Comparison of ENCODE assay signal across 8 cellular contexts in the genomic region with DNA sequence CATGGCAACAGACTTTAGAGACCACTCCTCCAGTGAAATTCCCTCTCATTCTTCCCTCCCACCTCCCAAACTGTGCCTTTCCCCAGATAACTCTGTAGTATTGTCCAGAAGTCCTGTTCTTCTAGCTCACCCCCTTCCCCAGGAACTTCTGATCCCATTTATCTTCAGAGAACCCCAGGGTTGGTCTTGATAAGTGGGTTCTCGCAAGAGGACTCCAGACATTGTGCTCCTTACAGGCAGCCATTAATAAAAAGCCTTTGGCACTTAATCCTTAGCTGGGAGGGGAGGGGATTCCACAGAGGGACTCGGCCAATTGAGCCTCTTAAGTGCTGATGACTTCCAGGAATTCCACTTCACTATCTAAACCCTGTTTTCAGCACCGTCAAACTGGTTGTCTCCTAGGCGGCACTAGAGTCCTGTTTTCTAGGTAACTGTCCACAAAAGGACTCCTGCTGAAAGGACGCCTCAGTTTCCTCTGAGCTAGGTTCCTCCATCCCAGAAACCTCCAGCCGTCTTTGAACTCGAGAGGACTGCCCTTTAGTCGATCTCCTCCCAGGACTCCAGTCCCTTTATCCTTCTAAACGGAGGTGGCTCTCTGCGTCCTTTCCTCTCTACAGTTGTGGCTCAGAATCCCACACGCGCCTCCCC. TPM values are rescaled to one million over a fixed set of nuclear protein-coding genes. Genes with fewer than 3 reads are reported as not detected.
A peak's percentile ranks its signal among the peaks of the same experiment; 100 is the strongest.
DNase-seq lines count a peak whose midpoint lies in the region; FAIRE-seq and TF ChIP-seq lines count a peak whose summit lies in the region.

No MANE protein-coding gene starts in this region.

- dilution Hi-C loops in keratinocyte (cut with MboI; ENCODE audit: extremely low pct_ligation_motif_present, low sequenced_read_pairs), result no loop called here

- no peaks in the 10 kb centered on the region for H3K9me1 ChIP-seq in keratinocyte (ENCODE audit: control insufficient read depth, extremely low read depth, insufficient read depth, low read length)

- no peak overlapping the region for H3K9ac ChIP-seq in HUES48 (ENCODE audit: low read depth, low read length)
- H3K9ac ChIP-seq in keratinocyte (ENCODE audit: control insufficient read depth, extremely low read depth, insufficient read depth, low read length), result peak overlapping the region; percentile 71

- H3K4me3 ChIP-seq in HUES48 (ENCODE audit: low read depth, low read length) (peak overlapping the region; percentile 48), adrenal gland (peak overlapping the region in 2 of 4 donors; percentile 30 to 50), keratinocyte (ENCODE audit: control insufficient read depth in 2 of 3, extremely low read depth in 1 of 3, insufficient read depth in 2 of 3, low read depth in 1 of 3, low read length in 3 of 3) (peak overlapping the region; percentile 31 to 66 (median 54)), tibial artery (peak overlapping the region; percentile 67 to 87)

- no peak for FAIRE-seq in keratinocyte (lab: Jason Lieb, UNC)

- H2AFZ ChIP-seq in keratinocyte (ENCODE audit: control insufficient read depth, low read length), result peak overlapping the region; percentile 32

- H3K27me3 ChIP-seq in HUES48 (ENCODE audit: control insufficient read depth, insufficient read depth, low read length) (peaks cover 71% of the 10 kb centered on the region), adrenal gland (peaks cover 11% of the 10 kb centered on the region), keratinocyte (ENCODE audit: control insufficient read depth, extremely low read depth, insufficient read depth, low read length) (peaks cover 23% of the 10 kb centered on the region), tibial artery (no peaks in the 10 kb centered on the region)

- H3K27ac ChIP-seq in HUES48 (ENCODE audit: low read depth, low read length), result peak overlapping the region; percentile 72
- H3K27ac ChIP-seq in adrenal gland, result peak overlapping the region in 4 of 5 donors; percentile 2 to 86 (median 52)
- peak overlapping the region; percentile 65 for H3K27ac ChIP-seq in keratinocyte (ENCODE audit: control insufficient read depth, insufficient read depth, low read length)
- peak overlapping the region; percentile 86 to 90 for H3K27ac ChIP-seq in tibial artery

- no peaks in the 10 kb centered on the region for H3K9me3 ChIP-seq in HUES48 (ENCODE audit: control insufficient read depth, insufficient read depth, low read length)
- H3K9me3 ChIP-seq in adrenal gland (replicated peaks in 1 of 3), result no peaks in the 10 kb centered on the region
- H3K9me3 ChIP-seq in keratinocyte (ENCODE audit: control insufficient read depth, low read depth, low read length), result no peaks in the 10 kb centered on the region
- H3K9me3 ChIP-seq in tibial artery, result no peaks in the 10 kb centered on the region

- no peak for TF ChIP-seq POLR2A in adrenal gland (IDR thresholded peaks at IDR 0.05)

- H3K4me2 ChIP-seq in keratinocyte (ENCODE audit: control insufficient read depth, extremely low read depth, insufficient read depth, low read depth, low read length), result peak overlapping the region; percentile 96

- H4K20me1 ChIP-seq in keratinocyte (ENCODE audit: control insufficient read depth, extremely low read depth, insufficient read depth, low read length), result no peaks in the 10 kb centered on the region

- no peak for DNase-seq in AG09319 (ENCODE audit: extremely low read depth, low read depth)
- no peak for DNase-seq in adrenal gland
- DNase-seq in keratinocyte (ENCODE audit: low read depth, low spot score), result no peak
- no peak for DNase-seq in tibial artery
- no peak for DNase-seq in stimulated activated CD4-positive, alpha-beta T cell treated with anti-CD3 and anti-CD28 coated beads, Interleukin-15, amount 100 ng/mL, for 24 hours
- no peak for DNase-seq in foreskin melanocyte
- no peak for DNase-seq in activated CD4-positive, alpha-beta T cell treated with anti-CD3 and anti-CD28 coated beads for 4 hours

- no peaks in the 10 kb centered on the region for H3K79me2 ChIP-seq in keratinocyte (ENCODE audit: control insufficient read depth, insufficient read depth, low read length)

- H3K4me1 ChIP-seq in HUES48 (ENCODE audit: control insufficient read depth, insufficient read depth, low read length) (peaks cover 38% of the 10 kb centered on the region), adrenal gland (replicated peaks in 1 of 2) (peaks cover 37 to 56% of the 10 kb centered on the region in 2 donors), keratinocyte (ENCODE audit: control insufficient read depth, extremely low read depth, insufficient read depth, low read length) (peaks cover 51% of the 10 kb centered on the region), tibial artery (peaks cover 0 to 80% (median 66%) of the 10 kb centered on the region in 4 donors)

- intact Hi-C loops in adrenal gland (cut with DNase I), result loop anchor here in 1 of 2 donors (5.0 kb wide), 1 partner anchor 61 kb away; no protein-coding TSS in a partner anchor
- intact Hi-C loops in tibial artery (cut with DNase I; ENCODE audit: low total_unique reads), result no loop called here

- TF ChIP-seq CTCF in AG09319 (IDR thresholded peaks at IDR 0.05; ENCODE audit: low read depth, low read length) (peak; percentile 12; the same call in 1 of the 2 replicates), adrenal gland (IDR thresholded peaks at IDR 0.05) (no peak), keratinocyte (optimal IDR thresholded peaks at IDR 0.05 in 1 of 3, IDR thresholded peaks at IDR 0.05 in 1 of 3, conservative IDR thresholded peaks at IDR 0.05 in 1 of 3; ENCODE audit: extremely low read depth in 1 of 3, insufficient read depth in 2 of 3, low read length in 3 of 3) (peak in 1 of 3 experiments; percentile 39), tibial artery (IDR thresholded peaks at IDR 0.05) (no peak)

- H3K36me3 ChIP-seq in HUES48 (ENCODE audit: control insufficient read depth, insufficient read depth, low read length) (no peaks in the 10 kb centered on the region), adrenal gland (replicated peaks in 1 of 2) (no peaks in the 10 kb centered on the region), keratinocyte (ENCODE audit: control insufficient read depth in 2 of 2, extremely low read depth in 1 of 2, insufficient read depth in 2 of 2, low read length in 2 of 2) (no peaks in the 10 kb centered on the region), tibial artery (no peaks in the 10 kb centered on the region)

- WGBS in adrenal gland, 4 donors, result 12 to 17% (median 13%) methylated on average over 8 to 12 of the region's 12 CpGs

RNA-seq across cellular contexts. Expression of a gene that starts 2.0 kb away (rescaled TPM):
- 100 to 1,000 TPM in 6 of 8 donors, 10 to 100 TPM in 2; 46.7 to 205 (median 121) TPM for total RNA-seq in adrenal gland
- polyA plus RNA-seq in adrenal gland (100 to 1,000 TPM in 2 of 3 donors, 10 to 100 TPM in 1; 15.3 to 272 (median 142) TPM), keratinocyte (25.9 to 48.0 TPM (median 29.6 TPM) in 3 replicates)
- 18.4 TPM for polyA plus RNA-seq in keratinocyte (2011; ENCODE audit: low read depth)
- polyA plus RNA-seq in keratinocyte (2011; cell fraction: cytosol; rRNA removed), result 16.2 and 40.9 TPM in 2 replicates
- polyA plus RNA-seq in keratinocyte (2011; cell fraction: nucleus; rRNA removed), result 171 and 248 TPM in 2 replicates
- polyA plus RNA-seq in keratinocyte (2012; ENCODE audit: low replicate concordance), result 67.3 and 104 TPM in 2 replicates
- polyA minus RNA-seq in keratinocyte, result 23.7 to 113 TPM (median 33.0 TPM) in 3 replicates
- polyA minus RNA-seq in keratinocyte (2011; cell fraction: cytosol; rRNA and poly(A)+ RNA removed), result 63.9 TPM
- polyA minus RNA-seq in keratinocyte (2011; cell fraction: nucleus; rRNA and poly(A)+ RNA removed), result 56.5 and 60.9 TPM in 2 replicates

RNA-seq across cellular contexts. Expression of a gene that starts 26.5 kb away (rescaled TPM):
- 10 to 100 TPM; 37.4 to 96.3 (median 51.6) TPM for total RNA-seq in adrenal gland
- 100 to 1,000 TPM in 2 of 3 donors, 10 to 100 TPM in 1; 17.8 to 157 (median 118) TPM for polyA plus RNA-seq in adrenal gland
- polyA plus RNA-seq in keratinocyte, result 20.2 to 41.3 TPM (median 27.2 TPM) in 3 replicates
- 27.1 TPM for polyA plus RNA-seq in keratinocyte (2011; ENCODE audit: low read depth)
- polyA plus RNA-seq in keratinocyte (2011; cell fraction: cytosol; rRNA removed), result 25.3 and 42.4 TPM in 2 replicates
- 36.2 and 53.8 TPM in 2 replicates for polyA plus RNA-seq in keratinocyte (2011; cell fraction: nucleus; rRNA removed)
- polyA plus RNA-seq in keratinocyte (2012; ENCODE audit: low replicate concordance), result 45.0 and 60.3 TPM in 2 replicates
- polyA minus RNA-seq in keratinocyte, result 50.2 to 86.6 TPM (median 52.0 TPM) in 3 replicates
- 144 TPM for polyA minus RNA-seq in keratinocyte (2011; cell fraction: cytosol; rRNA and poly(A)+ RNA removed)
- 31.9 and 39.0 TPM in 2 replicates for polyA minus RNA-seq in keratinocyte (2011; cell fraction: nucleus; rRNA and poly(A)+ RNA removed)
